18 cellular contexts compared by ENCODE assay signal in genomic region chr12:92978607-92979006, GRCh38. TPM values are rescaled to one million over a fixed set of nuclear protein-coding genes. Genes with fewer than 3 reads are reported as not detected.
A peak's percentile ranks its signal among the peaks of the same experiment; 100 is the strongest.
DNase-seq lines count a peak whose midpoint lies in the region; ATAC-seq, FAIRE-seq and TF ChIP-seq lines count a peak whose summit lies in the region.
"Had no signal": no experiment of that assay in that cellular context is flagged by ENCODE, and none has a peak within 500 bp of the region (broad histone marks: within the 10 kb centered on the region; RNA-seq: fewer than 3 reads in every experiment).

No MANE protein-coding gene starts in this region.

- no peak for DNase-seq in GM12891 (ENCODE audit: insufficient read length, low spot score)
- peak; percentile 78 for DNase-seq in bronchial epithelial cell (ENCODE audit: low read depth)
- peak; percentile 54 to 74 for DNase-seq in foreskin keratinocyte
- no peak for DNase-seq in SK-N-SH
- no peak for DNase-seq in esophagus squamous epithelium (lab: John Stamatoyannopoulos, UW)
- DNase-seq in NCI-H2107 (lab: John Stamatoyannopoulos, UW), result no peak
- DNase-seq in NOMO-1 treated with dmso at 0.1 percent for 144 hours (lab: John Stamatoyannopoulos, UW; ENCODE audit: unreplicated experiment), result no peak
- DNase-seq: ACHN; BE2C; Caco-2; CD8-positive, alpha-beta memory T cell; DMS53; GF-D8; H9 had no signal

- no peak for TF ChIP-seq CTCF in bronchial epithelial cell (IDR thresholded peaks at IDR 0.05; ENCODE audit: insufficient read depth, low read length, severe bottlenecking)
- TF ChIP-seq CTCF in foreskin keratinocyte (conservative IDR thresholded peaks at IDR 0.05), result no peak
- no peak for TF ChIP-seq CTCF in SK-N-SH (IDR thresholded peaks at IDR 0.05)
- TF ChIP-seq CTCF in esophagus squamous epithelium (IDR thresholded peaks at IDR 0.05), result no peak

- FAIRE-seq in GM12891 (lab: Jason Lieb, UNC), result peak; percentile 52
- no peak for FAIRE-seq in bronchial epithelial cell (lab: Jason Lieb, UNC)
- FAIRE-seq: GM18507 had no signal

- no peaks in the 10 kb centered on the region for H3K27me3 Mint-ChIP-seq in stimulated activated memory B cell treated with anti-CD40 and anti-IgM and Interleukin-4, amounts not matched to agents 10 μg/mL and 1 μg/mL and 100 μg/mL, for 72 hours

- no peak for TF ChIP-seq EP300 in SK-N-SH (IDR thresholded peaks at IDR 0.05; ENCODE audit: borderline replicate concordance in 1 of 2, low read depth in 1 of 2, low read length in 1 of 2)

- no peaks in the 10 kb centered on the region for H3F3A ChIP-seq in SK-N-SH (replicated peaks; ENCODE audit: insufficient read depth)

- no peak for ATAC-seq in foreskin keratinocyte
- peak; percentile 70 for ATAC-seq in stimulated activated memory B cell treated with anti-CD40 and anti-IgM and Interleukin-4, amounts not matched to agents 10 μg/mL and 1 μg/mL and 100 μg/mL, for 72 hours
- ATAC-seq: GM23338 had no signal

- 45% methylated on average over 2 of the region's 2 CpGs for WGBS in SK-N-SH (ENCODE audit: low lambda C conversion rate)
- 57 to 60% methylated on average over 2 of the region's 2 CpGs for WGBS in esophagus squamous epithelium, 2 donors

- intact Hi-C loops in esophagus squamous epithelium (cut with DNase I), result no loop called here

- H3K36me3 Mint-ChIP-seq in stimulated activated memory B cell treated with anti-CD40 and anti-IgM and Interleukin-4, amounts not matched to agents 10 μg/mL and 1 μg/mL and 100 μg/mL, for 72 hours, result peaks cover 28% of the 10 kb centered on the region

- H3K4me1 Mint-ChIP-seq in stimulated activated memory B cell treated with anti-CD40 and anti-IgM and Interleukin-4, amounts not matched to agents 10 μg/mL and 1 μg/mL and 100 μg/mL, for 72 hours, result peaks cover 27% of the 10 kb centered on the region
- H3K4me1 Mint-ChIP-seq: CD8-positive, alpha-beta memory T cell; GM23338; H9 had no signal

- H3K4me3 Mint-ChIP-seq in stimulated activated memory B cell treated with anti-CD40 and anti-IgM and Interleukin-4, amounts not matched to agents 10 μg/mL and 1 μg/mL and 100 μg/mL, for 72 hours, result no peak overlapping the region
- H3K4me3 Mint-ChIP-seq: CD8-positive, alpha-beta memory T cell; GM23338; H9 had no signal

- H3K4me3 ChIP-seq in bronchial epithelial cell (ENCODE audit: low read depth, low read length), result no peak overlapping the region
- no peak overlapping the region for H3K4me3 ChIP-seq in SK-N-SH (ENCODE audit: low read depth in 2 of 2, low read length in 1 of 2)
- no peak overlapping the region for H3K4me3 ChIP-seq in esophagus squamous epithelium
- H3K4me3 ChIP-seq: GM23338 had no signal

- no peak overlapping the region for H3K4me2 ChIP-seq in SK-N-SH
- H3K4me2 ChIP-seq: GM23338 had no signal

- H3K79me2 ChIP-seq in SK-N-SH (ENCODE audit: insufficient read depth), result no peaks in the 10 kb centered on the region

- H3K4me1 ChIP-seq in foreskin keratinocyte (no peaks in the 10 kb centered on the region), SK-N-SH (ENCODE audit: control insufficient read depth in 1 of 2, insufficient read depth in 2 of 2, low read depth in 1 of 2, low read length in 1 of 2) (no peaks in the 10 kb centered on the region), esophagus squamous epithelium (peaks cover 0 to 18% (median 3%) of the 10 kb centered on the region in 3 donors)
- H3K4me1 ChIP-seq: BE2C had no signal

- CTCF ChIA-PET in SK-N-SH (lab: Yijun Ruan, JAX), result interaction anchor here (0.7 to 5.3 kb wide), 2 partner anchors 9 to 33 kb away, joined by 3 to 37 read pairs; no protein-coding TSS in a partner anchor

- H3K9me2 ChIP-seq in SK-N-SH, result no peaks in the 10 kb centered on the region

- POLR2A ChIA-PET in SK-N-SH (lab: Yijun Ruan, JAX), result no interaction called here

- TF ChIP-seq POLR2A in GM12891 (IDR thresholded peaks at IDR 0.05; ENCODE audit: low read depth, low read length), result no peak
- no peak for TF ChIP-seq POLR2A in esophagus squamous epithelium (IDR thresholded peaks at IDR 0.05)

- no peak overlapping the region for H2AFZ ChIP-seq in SK-N-SH (ENCODE audit: low read depth)

- H3K27ac ChIP-seq in foreskin keratinocyte, result no peak overlapping the region
- H3K27ac ChIP-seq in SK-N-SH (ENCODE audit: low read depth in 2 of 2, low read length in 1 of 2), result no peak overlapping the region
- H3K27ac ChIP-seq in esophagus squamous epithelium, result no peak overlapping the region
- H3K27ac ChIP-seq: C4-2B had no signal

- H4K20me1 ChIP-seq in SK-N-SH (ENCODE audit: insufficient read depth), result no peaks in the 10 kb centered on the region

- peak overlapping the region; percentile 84 for H3K27ac Mint-ChIP-seq in stimulated activated memory B cell treated with anti-CD40 and anti-IgM and Interleukin-4, amounts not matched to agents 10 μg/mL and 1 μg/mL and 100 μg/mL, for 72 hours
- H3K27ac Mint-ChIP-seq: CD8-positive, alpha-beta memory T cell; GM23338; H9 had no signal

- TF ChIP-seq RAD21 in SK-N-SH (IDR thresholded peaks at IDR 0.05; ENCODE audit: low read length), result no peak

- H3K36me3 ChIP-seq in bronchial epithelial cell (ENCODE audit: control insufficient read depth, insufficient read depth, low read length) (no peaks in the 10 kb centered on the region), SK-N-SH (replicated peaks in 1 of 2; ENCODE audit: control insufficient read depth in 1 of 2, insufficient read depth in 2 of 2, low read length in 1 of 2) (no peaks in the 10 kb centered on the region), esophagus squamous epithelium (no peaks in the 10 kb centered on the region)
- H3K36me3 ChIP-seq: BE2C had no signal

- H3K27me3 ChIP-seq in bronchial epithelial cell (ENCODE audit: control insufficient read depth, insufficient read depth, low read length) (no peaks in the 10 kb centered on the region), foreskin keratinocyte (no peaks in the 10 kb centered on the region), SK-N-SH (ENCODE audit: insufficient read depth) (no peaks in the 10 kb centered on the region), esophagus squamous epithelium (no peaks in the 10 kb centered on the region)
- H3K27me3 ChIP-seq: BE2C had no signal

- H3K9ac ChIP-seq in SK-N-SH, result no peak overlapping the region

- H3K9me3 Mint-ChIP-seq in stimulated activated memory B cell treated with anti-CD40 and anti-IgM and Interleukin-4, amounts not matched to agents 10 μg/mL and 1 μg/mL and 100 μg/mL, for 72 hours, result peaks cover 14% of the 10 kb centered on the region

- peaks cover 9% of the 10 kb centered on the region; the same call in 1 of the 2 replicates for H3K9me3 ChIP-seq in SK-N-SH
- H3K9me3 ChIP-seq in esophagus squamous epithelium, result peaks cover 0 to 17% (median 6%) of the 10 kb centered on the region in 3 donors
- H3K9me3 ChIP-seq: BE2C had no signal

TF ChIP-seq in GM12891, 5 proteins besides CTCF, POLR2A, EP300 and RAD21:
- TF ChIP-seq POLR2AphosphoS5 (IDR thresholded peaks at IDR 0.05; ENCODE audit: low read depth, low read length) (no peak), PAX5 (IDR thresholded peaks at IDR 0.05; ENCODE audit: insufficient read depth, low read length, severe bottlenecking) (no peak), TAF1 (IDR thresholded peaks at IDR 0.05; ENCODE audit: low read depth, low read length) (no peak), POU2F2 (IDR thresholded peaks at IDR 0.05; ENCODE audit: low read depth, low read length) (no peak), SPI1 (IDR thresholded peaks at IDR 0.05; ENCODE audit: low read depth, low read length) (no peak)

TF ChIP-seq in SK-N-SH, 30 proteins besides CTCF, POLR2A, EP300 and RAD21:
- TF ChIP-seq RXRA (IDR thresholded peaks at IDR 0.05; ENCODE audit: borderline replicate concordance, low read depth) (no peak), IRF3 (IDR thresholded peaks at IDR 0.05; ENCODE audit: low read depth, low read length) (no peak), MXI1 (IDR thresholded peaks at IDR 0.05; ENCODE audit: low read depth, low read length) (no peak), RFX5 (IDR thresholded peaks at IDR 0.05; ENCODE audit: low read length) (no peak)

RNA-seq across cellular contexts. Expression of gene EEA1, which starts 49.5 kb away (rescaled TPM):
- 2.9 TPM for polyA plus RNA-seq in GM12891 (2012; ENCODE audit: low read depth, missing spikeins)
- 8.4 and 13.7 TPM in 2 replicates for total RNA-seq in bronchial epithelial cell
- total RNA-seq in foreskin keratinocyte, result 22.8 and 27.1 TPM in 2 replicates
- polyA plus RNA-seq in foreskin keratinocyte, result 1.9 and 2.6 TPM in 2 replicates
- 1.5 and 1.7 TPM in 2 replicates for polyA plus RNA-seq in SK-N-SH (2012; rRNA removed)
- polyA plus RNA-seq in SK-N-SH (2012; cell fraction: cytosol; rRNA removed), result 3.0 and 3.7 TPM in 2 replicates
- polyA plus RNA-seq in SK-N-SH (2012; cell fraction: nucleus; rRNA removed), result 0.96 and 2.5 TPM in 2 replicates
- 10 to 100 TPM; 17.2 to 58.1 (median 31.0) TPM for total RNA-seq in esophagus squamous epithelium

Comparison
In these comparisons a context has a peak if more than half of its experiments do, and no peak if none do; other contexts are left out.
1. DNase-seq: peak in bronchial epithelial cell (single experiment) and foreskin keratinocyte (2 of 2); none in GM12891 (single experiment), SK-N-SH (single experiment), esophagus squamous epithelium (single experiment), NCI-H2107 (single experiment) and NOMO-1 treated with dmso at 0.1 percent for 144 hours (single experiment).